ENCODE assay signal across 1 cellular context in genomic region chr10:35857860-35858259, GRCh38.
TF ChIP-seq lines count a peak whose summit lies in the region.

No MANE protein-coding gene starts in this region.

TF ChIP-seq in H1, 55 proteins besides CTCF, POLR2A, EP300 and RAD21:
- TF ChIP-seq CHD2 (IDR thresholded peaks at IDR 0.05; ENCODE audit: low read length) (no peak), CREB1 (IDR thresholded peaks at IDR 0.05) (no peak)
